13 cellular contexts compared by ENCODE assay signal in genomic region chr15:84604804-84605203, GRCh38. TPM values are rescaled to one million over a fixed set of nuclear protein-coding genes. Genes with fewer than 3 reads are reported as not detected.
DNase-seq lines count a peak whose midpoint lies in the region; ATAC-seq, FAIRE-seq and TF ChIP-seq lines count a peak whose summit lies in the region.
"Had no signal": no experiment of that assay in that cellular context is flagged by ENCODE, and none has a peak within 500 bp of the region (broad histone marks: within the 10 kb centered on the region; RNA-seq: fewer than 3 reads in every experiment).

No MANE protein-coding gene starts in this region.

- intact Hi-C loops in A673 (cut with micrococcal nuclease; ENCODE audit: unreplicated experiment): no loop called here

- no peak overlapping the region for H3K56ac ChIP-seq in H9 (ENCODE audit: insufficient read length, low read depth, low read length)

- no peak overlapping the region for H2BK120ac ChIP-seq in H9 (ENCODE audit: low read depth, low read length, poor library complexity, severe bottlenecking)

- peaks cover 18% of the 10 kb centered on the region for H3K4me1 ChIP-seq in H9 (ENCODE audit: insufficient read depth, low read length)
- H3K4me1 ChIP-seq in hepatocyte (ENCODE audit: insufficient read depth): peaks cover 37% of the 10 kb centered on the region
- peaks cover 10% of the 10 kb centered on the region for H3K4me1 ChIP-seq in A673 (ENCODE audit: insufficient read depth, low read length, poor library complexity, severe bottlenecking)

- no peak for DNase-seq in H9
- no peak for DNase-seq in activated CD8-positive, alpha-beta T cell treated with anti-CD3 and anti-CD28 coated beads, Interleukin-2, amount 10 ng/mL, durations not matched to agents 7 days and 5 days
- no peak for DNase-seq in hepatocyte (ENCODE audit: low spot score)
- peak; percentile 35 for DNase-seq in stimulated activated CD8-positive, alpha-beta memory T cell treated with anti-CD3 and anti-CD28 coated beads, Interleukin-15, amount 100 ng/mL, for 24 hours (ENCODE audit: low read depth)
- DNase-seq in A673 (ENCODE audit: low spot score): no peak
- no peak for DNase-seq in GM12891 (ENCODE audit: insufficient read length, low spot score)
- DNase-seq in NCI-H2196 treated with DMSO at 0.1 percent for 48 hours (lab: John Stamatoyannopoulos, UW; ENCODE audit: unreplicated experiment): no peak
- DNase-seq: mesendoderm; MG63; NK-92 treated with Interleukin-12 subunit alpha and Interleukin-12 subunit beta, amount 100 ng/mL, for 24 hours had no signal

- no peak for TF ChIP-seq POLR2A in GM12891 (IDR thresholded peaks at IDR 0.05; ENCODE audit: low read depth, low read length)

- BruUV-seq in A673 (replicated peaks; lab: Mats Ljungman, UMichigan): no TSS peak

- H3K27ac ChIP-seq in H9 (ENCODE audit: insufficient read length, low read depth, low read length) (no peak overlapping the region), hepatocyte (peak overlapping the region; percentile 81), A673 (ENCODE audit: low read depth, low read length, poor library complexity, severe bottlenecking) (no peak overlapping the region)
- H3K27ac ChIP-seq: gastroesophageal sphincter had no signal

- no peak overlapping the region for H2BK20ac ChIP-seq in H9 (ENCODE audit: low read depth, low read length, poor library complexity, severe bottlenecking)

- peak overlapping the region in 1 of 3 experiments; percentile 49; a peak in 2 of 7 replicates for H3K27ac Mint-ChIP-seq in H9
- H3K27ac Mint-ChIP-seq in activated CD8-positive, alpha-beta T cell treated with anti-CD3 and anti-CD28 coated beads, Interleukin-2, amount 10 ng/mL, durations not matched to agents 7 days and 5 days: peak overlapping the region; percentile 87

- H3K36me3 ChIP-seq in hepatocyte (replicated peaks; ENCODE audit: insufficient read depth, low read depth): no peaks in the 10 kb centered on the region
- peaks cover 18% of the 10 kb centered on the region for H3K36me3 ChIP-seq in A673 (ENCODE audit: insufficient read depth, low read length, poor library complexity, severe bottlenecking)
- H3K36me3 ChIP-seq: MG63 had no signal

- H3K79me1 ChIP-seq in H9 (ENCODE audit: insufficient read depth, low read depth, low read length, poor library complexity, severe bottlenecking): no peaks in the 10 kb centered on the region

- no peak overlapping the region for H3K14ac ChIP-seq in H9 (ENCODE audit: insufficient read depth, low read length)

- H3K27me3 ChIP-seq in H9 (ENCODE audit: insufficient read depth, low read length): no peaks in the 10 kb centered on the region
- H3K27me3 ChIP-seq in hepatocyte: no peaks in the 10 kb centered on the region
- no peaks in the 10 kb centered on the region for H3K27me3 ChIP-seq in A673 (replicated peaks; ENCODE audit: insufficient read depth, low read depth, low read length, poor library complexity)
- H3K27me3 ChIP-seq: gastroesophageal sphincter, MG63 had no signal

- H4K20me1 ChIP-seq in H9 (ENCODE audit: control insufficient read depth, insufficient read depth, insufficient read length): peaks cover 4% of the 10 kb centered on the region
- no peaks in the 10 kb centered on the region for H4K20me1 ChIP-seq in hepatocyte (ENCODE audit: insufficient read depth, poor library complexity, severe bottlenecking)

- H3K79me2 ChIP-seq in H9 (ENCODE audit: insufficient read depth, low read length): peaks cover 41% of the 10 kb centered on the region
- peaks cover 71% of the 10 kb centered on the region for H3K79me2 ChIP-seq in hepatocyte

- no peak overlapping the region for H2BK12ac ChIP-seq in H9 (ENCODE audit: insufficient read length, low read depth, low read length)

- no peaks in the 10 kb centered on the region for H3K9me3 ChIP-seq in H9 (ENCODE audit: control insufficient read depth, low read depth, low read length)
- no peaks in the 10 kb centered on the region for H3K9me3 ChIP-seq in hepatocyte (ENCODE audit: low read depth)
- no peaks in the 10 kb centered on the region for H3K9me3 ChIP-seq in A673 (ENCODE audit: low read depth, low read length, poor library complexity, severe bottlenecking)
- H3K9me3 ChIP-seq: gastroesophageal sphincter, MG63 had no signal

- no peak overlapping the region for H4K8ac ChIP-seq in H9 (replicated peaks; ENCODE audit: insufficient read length, low read depth, low read length)

- peaks cover 42 to 54% (median 53%) of the 10 kb centered on the region in 3 experiments for H3K36me3 Mint-ChIP-seq in H9 (ENCODE audit: insufficient read depth in 1 of 3, low read depth in 3 of 3)
- H3K36me3 Mint-ChIP-seq in activated CD8-positive, alpha-beta T cell treated with anti-CD3 and anti-CD28 coated beads, Interleukin-2, amount 10 ng/mL, durations not matched to agents 7 days and 5 days (ENCODE audit: low read depth): peaks cover 20% of the 10 kb centered on the region

- H3K4me3 ChIP-seq in hepatocyte (no peak overlapping the region), A673 (ENCODE audit: low read depth, low read length, poor library complexity, severe bottlenecking) (no peak overlapping the region)
- H3K4me3 ChIP-seq: gastroesophageal sphincter, MG63 had no signal

- no peak overlapping the region for H2BK15ac ChIP-seq in H9 (ENCODE audit: low read depth, low read length)

- H3K4me1 Mint-ChIP-seq in H9: peaks cover 46 to 60% of the 10 kb centered on the region in 2 experiments
- H3K4me1 Mint-ChIP-seq in activated CD8-positive, alpha-beta T cell treated with anti-CD3 and anti-CD28 coated beads, Interleukin-2, amount 10 ng/mL, durations not matched to agents 7 days and 5 days (ENCODE audit: low read depth): peaks cover 37% of the 10 kb centered on the region

- POLR2A ChIA-PET in activated CD8-positive, alpha-beta T cell treated with anti-CD3 and anti-CD28 coated beads, Interleukin-2, amount 10 ng/mL, durations not matched to agents 7 days and 5 days (lab: Charles Lee): interaction anchor here (0.6 to 2.5 kb wide), 3 partner anchors 26 to 169 kb away, joined by 3 to 23 read pairs (median 5); no protein-coding TSS in a partner anchor
- POLR2A ChIA-PET in A673 (lab: Charles Lee; ENCODE audit: low non-redundant PET): no interaction called here

- H3K18ac ChIP-seq in H9 (ENCODE audit: insufficient read length, low read depth, low read length): no peak overlapping the region

- no peak overlapping the region for H2BK5ac ChIP-seq in H9 (ENCODE audit: insufficient read length, low read length)

- H3K27me3 Mint-ChIP-seq in H9 (ENCODE audit: low read depth): peaks cover 48% of the 10 kb centered on the region
- no peaks in the 10 kb centered on the region for H3K27me3 Mint-ChIP-seq in activated CD8-positive, alpha-beta T cell treated with anti-CD3 and anti-CD28 coated beads, Interleukin-2, amount 10 ng/mL, durations not matched to agents 7 days and 5 days (ENCODE audit: low read depth)

- no peak for FAIRE-seq in GM12891 (lab: Jason Lieb, UNC)
- FAIRE-seq: TTC549 had no signal

- peaks cover 7% of the 10 kb centered on the region for H3K23me2 ChIP-seq in H9 (ENCODE audit: insufficient read length, low read depth, low read length, poor library complexity, severe bottlenecking)

- H3K23ac ChIP-seq in H9 (ENCODE audit: insufficient read length, low read depth, low read length): no peak overlapping the region

- H3K9me2 ChIP-seq in hepatocyte (replicated peaks; ENCODE audit: insufficient read depth): no peaks in the 10 kb centered on the region

- H3K4me3 Mint-ChIP-seq in H9: peak overlapping the region; percentile 64 to 73
- peak overlapping the region; percentile 1 for H3K4me3 Mint-ChIP-seq in activated CD8-positive, alpha-beta T cell treated with anti-CD3 and anti-CD28 coated beads, Interleukin-2, amount 10 ng/mL, durations not matched to agents 7 days and 5 days

- H4K5ac ChIP-seq in H9 (ENCODE audit: insufficient read length, low read depth, low read length): no peak overlapping the region

- TF ChIP-seq CTCF in H9 (conservative IDR thresholded peaks at IDR 0.05): no peak
- TF ChIP-seq CTCF in hepatocyte (IDR thresholded peaks at IDR 0.05; ENCODE audit: poor library complexity): no peak
- TF ChIP-seq CTCF in A673 (conservative IDR thresholded peaks at IDR 0.05; ENCODE audit: low read depth, low read length): no peak

- H3K4ac ChIP-seq in H9 (ENCODE audit: low read depth, low read length): no peak overlapping the region

- ATAC-seq in activated CD8-positive, alpha-beta T cell treated with anti-CD3 and anti-CD28 coated beads, Interleukin-2, amount 10 ng/mL, durations not matched to agents 7 days and 5 days: no peak
- no peak for ATAC-seq in HG03571 (IDR thresholded peaks at IDR 0.05; ENCODE audit: unreplicated experiment)
- ATAC-seq: gastroesophageal sphincter had no signal

- H3K9ac ChIP-seq in H9 (ENCODE audit: extremely low read depth, insufficient read length, low read length): no peak overlapping the region

- CTCF ChIA-PET in activated CD8-positive, alpha-beta T cell treated with anti-CD3 and anti-CD28 coated beads, Interleukin-2, amount 10 ng/mL, durations not matched to agents 7 days and 5 days (lab: Charles Lee): interaction anchor here (0.8 to 1.9 kb wide), 7 partner anchors 15 to 34 kb away, joined by 3 to 9 read pairs (median 3); no protein-coding TSS in a partner anchor
- CTCF ChIA-PET in A673 (lab: Charles Lee): no interaction called here

- peak overlapping the region; percentile 73 for H3K4me2 ChIP-seq in H9 (ENCODE audit: insufficient read depth, insufficient read length, low read length)
- peak overlapping the region; percentile 53 for H3K4me2 ChIP-seq in hepatocyte

- no peak overlapping the region for H2AFZ ChIP-seq in H9 (ENCODE audit: low read length)
- H2AFZ ChIP-seq in hepatocyte: no peak overlapping the region

- no peak overlapping the region for H4K91ac ChIP-seq in H9 (ENCODE audit: insufficient read length, low read depth, low read length)

- no CpG with 5 or more reads among the region's 14 CpGs for WGBS in H9 (ENCODE audit: extremely low coverage, insufficient read length, low lambda C conversion rate)
- 82% methylated on average over 14 of the region's 14 CpGs for WGBS in hepatocyte (ENCODE audit: low lambda C conversion rate, missing lambda C conversion rate)

- H3K9me3 Mint-ChIP-seq in H9: no peaks in the 10 kb centered on the region
- H3K9me3 Mint-ChIP-seq in activated CD8-positive, alpha-beta T cell treated with anti-CD3 and anti-CD28 coated beads, Interleukin-2, amount 10 ng/mL, durations not matched to agents 7 days and 5 days (ENCODE audit: insufficient read depth): no peaks in the 10 kb centered on the region

- no peak overlapping the region for H2AK5ac ChIP-seq in H9 (ENCODE audit: insufficient read length, low read length)

- no peak overlapping the region for H3T11ph ChIP-seq in H9 (ENCODE audit: low read length)

RNA-seq across cellular contexts. Expression of gene ZSCAN2, which starts 4.0 kb away (rescaled TPM):
- total RNA-seq in H9 (2021): 28.4 and 31.2 TPM in 2 replicates
- total RNA-seq in activated CD8-positive, alpha-beta T cell treated with anti-CD3 and anti-CD28 coated beads, Interleukin-2, amount 10 ng/mL, durations not matched to agents 7 days and 5 days: 1 to 10 TPM; 6.5 to 6.7 TPM
- 14.9 and 21.8 TPM in 2 replicates for total RNA-seq in hepatocyte
- 11.2 and 13.4 TPM in 2 replicates for polyA plus RNA-seq in hepatocyte
- 15.2 and 22.0 TPM in 2 replicates for total RNA-seq in A673 (2021)
- polyA plus RNA-seq in GM12891 (2012; ENCODE audit: low read depth, missing spikeins): 6.0 TPM

RNA-seq across cellular contexts. Expression of gene WDR73, which starts 49.3 kb away (rescaled TPM):
- total RNA-seq in H9 (2021) (41.0 and 41.6 TPM in 2 replicates), hepatocyte (19.9 and 30.3 TPM in 2 replicates), A673 (2021) (42.4 and 43.6 TPM in 2 replicates)
- 10 to 100 TPM; 22.1 to 23.8 TPM for total RNA-seq in activated CD8-positive, alpha-beta T cell treated with anti-CD3 and anti-CD28 coated beads, Interleukin-2, amount 10 ng/mL, durations not matched to agents 7 days and 5 days
- 28.3 and 31.4 TPM in 2 replicates for polyA plus RNA-seq in hepatocyte
- polyA plus RNA-seq in GM12891 (2012; ENCODE audit: low read depth, missing spikeins): 12.5 TPM

RNA-seq across cellular contexts. Expression of gene NMB, which starts 53.2 kb away (rescaled TPM):
- total RNA-seq in H9 (2021) (11.5 and 12.4 TPM in 2 replicates), hepatocyte (3.8 and 12.8 TPM in 2 replicates), A673 (2021) (15.1 and 15.3 TPM in 2 replicates)
- 1 to 10 TPM; 3.3 to 4.1 TPM for total RNA-seq in activated CD8-positive, alpha-beta T cell treated with anti-CD3 and anti-CD28 coated beads, Interleukin-2, amount 10 ng/mL, durations not matched to agents 7 days and 5 days
- 15.4 and 15.5 TPM in 2 replicates for polyA plus RNA-seq in hepatocyte
- polyA plus RNA-seq in GM12891 (2012; ENCODE audit: low read depth, missing spikeins): 2.4 TPM
